1 cellular context compared by ENCODE assay signal in genomic region chr20:62970307-62971210, GRCh38.
A peak's percentile ranks its signal among the peaks of the same experiment; 100 is the strongest.
TF ChIP-seq lines count a peak whose summit lies in the region.

No MANE protein-coding gene starts in this region.

TF ChIP-seq in HepG2, 621 proteins besides CTCF, POLR2A, EP300 and RAD21 (continued from another document and continues in another):
- no peak; the same call in 1 of the 2 replicates for TF ChIP-seq ZNF646 (CRISPR knock-in tag; IDR thresholded peaks at IDR 0.05)
- TF ChIP-seq, protein P1, sequence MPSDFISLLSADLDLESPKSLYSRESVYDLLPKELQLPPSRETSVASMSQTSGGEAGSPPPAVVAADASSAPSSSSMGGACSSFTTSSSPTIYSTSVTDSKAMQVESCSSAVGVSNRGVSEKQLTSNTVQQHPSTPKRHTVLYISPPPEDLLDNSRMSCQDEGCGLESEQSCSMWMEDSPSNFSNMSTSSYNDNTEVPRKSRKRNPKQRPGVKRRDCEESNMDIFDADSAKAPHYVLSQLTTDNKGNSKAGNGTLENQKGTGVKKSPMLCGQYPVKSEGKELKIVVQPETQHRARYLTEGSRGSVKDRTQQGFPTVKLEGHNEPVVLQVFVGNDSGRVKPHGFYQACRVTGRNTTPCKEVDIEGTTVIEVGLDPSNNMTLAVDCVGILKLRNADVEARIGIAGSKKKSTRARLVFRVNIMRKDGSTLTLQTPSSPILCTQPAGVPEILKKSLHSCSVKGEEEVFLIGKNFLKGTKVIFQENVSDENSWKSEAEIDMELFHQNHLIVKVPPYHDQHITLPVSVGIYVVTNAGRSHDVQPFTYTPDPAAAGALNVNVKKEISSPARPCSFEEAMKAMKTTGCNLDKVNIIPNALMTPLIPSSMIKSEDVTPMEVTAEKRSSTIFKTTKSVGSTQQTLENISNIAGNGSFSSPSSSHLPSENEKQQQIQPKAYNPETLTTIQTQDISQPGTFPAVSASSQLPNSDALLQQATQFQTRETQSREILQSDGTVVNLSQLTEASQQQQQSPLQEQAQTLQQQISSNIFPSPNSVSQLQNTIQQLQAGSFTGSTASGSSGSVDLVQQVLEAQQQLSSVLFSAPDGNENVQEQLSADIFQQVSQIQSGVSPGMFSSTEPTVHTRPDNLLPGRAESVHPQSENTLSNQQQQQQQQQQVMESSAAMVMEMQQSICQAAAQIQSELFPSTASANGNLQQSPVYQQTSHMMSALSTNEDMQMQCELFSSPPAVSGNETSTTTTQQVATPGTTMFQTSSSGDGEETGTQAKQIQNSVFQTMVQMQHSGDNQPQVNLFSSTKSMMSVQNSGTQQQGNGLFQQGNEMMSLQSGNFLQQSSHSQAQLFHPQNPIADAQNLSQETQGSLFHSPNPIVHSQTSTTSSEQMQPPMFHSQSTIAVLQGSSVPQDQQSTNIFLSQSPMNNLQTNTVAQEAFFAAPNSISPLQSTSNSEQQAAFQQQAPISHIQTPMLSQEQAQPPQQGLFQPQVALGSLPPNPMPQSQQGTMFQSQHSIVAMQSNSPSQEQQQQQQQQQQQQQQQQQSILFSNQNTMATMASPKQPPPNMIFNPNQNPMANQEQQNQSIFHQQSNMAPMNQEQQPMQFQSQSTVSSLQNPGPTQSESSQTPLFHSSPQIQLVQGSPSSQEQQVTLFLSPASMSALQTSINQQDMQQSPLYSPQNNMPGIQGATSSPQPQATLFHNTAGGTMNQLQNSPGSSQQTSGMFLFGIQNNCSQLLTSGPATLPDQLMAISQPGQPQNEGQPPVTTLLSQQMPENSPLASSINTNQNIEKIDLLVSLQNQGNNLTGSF (CRISPR knock-in tag; IDR thresholded peaks at IDR 0.05): no peak
- 0 out of 2 replicates have a peak, but pooled peaks have one; percentile 13 for TF ChIP-seq JUN (CRISPR knock-in tag; IDR thresholded peaks at IDR 0.05)
- TF ChIP-seq, protein P2, sequence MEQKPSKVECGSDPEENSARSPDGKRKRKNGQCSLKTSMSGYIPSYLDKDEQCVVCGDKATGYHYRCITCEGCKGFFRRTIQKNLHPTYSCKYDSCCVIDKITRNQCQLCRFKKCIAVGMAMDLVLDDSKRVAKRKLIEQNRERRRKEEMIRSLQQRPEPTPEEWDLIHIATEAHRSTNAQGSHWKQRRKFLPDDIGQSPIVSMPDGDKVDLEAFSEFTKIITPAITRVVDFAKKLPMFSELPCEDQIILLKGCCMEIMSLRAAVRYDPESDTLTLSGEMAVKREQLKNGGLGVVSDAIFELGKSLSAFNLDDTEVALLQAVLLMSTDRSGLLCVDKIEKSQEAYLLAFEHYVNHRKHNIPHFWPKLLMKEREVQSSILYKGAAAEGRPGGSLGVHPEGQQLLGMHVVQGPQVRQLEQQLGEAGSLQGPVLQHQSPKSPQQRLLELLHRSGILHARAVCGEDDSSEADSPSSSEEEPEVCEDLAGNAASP (CRISPR knock-in tag; IDR thresholded peaks at IDR 0.05; ENCODE audit: borderline replicate concordance): no peak
- TF ChIP-seq, protein P3, sequence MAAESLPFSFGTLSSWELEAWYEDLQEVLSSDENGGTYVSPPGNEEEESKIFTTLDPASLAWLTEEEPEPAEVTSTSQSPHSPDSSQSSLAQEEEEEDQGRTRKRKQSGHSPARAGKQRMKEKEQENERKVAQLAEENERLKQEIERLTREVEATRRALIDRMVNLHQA (CRISPR knock-in tag; IDR thresholded peaks at IDR 0.05): no peak
- no peak for TF ChIP-seq ZNF780A (CRISPR knock-in tag; IDR thresholded peaks at IDR 0.05)
- TF ChIP-seq ZNF335 (CRISPR knock-in tag; IDR thresholded peaks at IDR 0.05): no peak
- TF ChIP-seq NR2C2 (CRISPR knock-in tag; IDR thresholded peaks at IDR 0.05; ENCODE audit: borderline replicate concordance): peak; percentile 13; the same call in 1 of the 2 replicates
- no peak for TF ChIP-seq ZNF691 (CRISPR knock-in tag; IDR thresholded peaks at IDR 0.05; ENCODE audit: borderline replicate concordance, low read depth)
- peak; percentile 61; the same call in 1 of the 2 replicates for TF ChIP-seq ZBTB42 (CRISPR knock-in tag; IDR thresholded peaks at IDR 0.05)
- TF ChIP-seq PBX3 (CRISPR knock-in tag; IDR thresholded peaks at IDR 0.05; ENCODE audit: borderline replicate concordance): no peak
- no peak for TF ChIP-seq MTF1 (CRISPR knock-in tag; IDR thresholded peaks at IDR 0.05)
- TF ChIP-seq ZHX2 (IDR thresholded peaks at IDR 0.05; ENCODE audit: low read depth): 0 out of 2 replicates have a peak, but pooled peaks have one; percentile 15
- TF ChIP-seq ZHX2 (CRISPR knock-in tag; IDR thresholded peaks at IDR 0.05; ENCODE audit: borderline replicate concordance): no peak
- TF ChIP-seq SRSF4 (IDR thresholded peaks at IDR 0.05; ENCODE audit: low read depth, low read length, poor library complexity, severe bottlenecking): no peak
- no peak for TF ChIP-seq MIER3 (CRISPR knock-in tag; IDR thresholded peaks at IDR 0.05; ENCODE audit: borderline replicate concordance)
- TF ChIP-seq ZNF577 (CRISPR knock-in tag; IDR thresholded peaks at IDR 0.05; ENCODE audit: borderline replicate concordance, low read depth): no peak
- TF ChIP-seq AHR (CRISPR knock-in tag; IDR thresholded peaks at IDR 0.05): no peak
- TF ChIP-seq ZBTB4 (CRISPR knock-in tag; IDR thresholded peaks at IDR 0.05; ENCODE audit: borderline replicate concordance): no peak
- no peak for TF ChIP-seq RCOR2 (CRISPR knock-in tag; IDR thresholded peaks at IDR 0.05)
- TF ChIP-seq ZNF414 (CRISPR knock-in tag; IDR thresholded peaks at IDR 0.05): no peak
- TF ChIP-seq ZNF232 (CRISPR knock-in tag; IDR thresholded peaks at IDR 0.05; ENCODE audit: borderline replicate concordance): no peak
- TF ChIP-seq RELA (CRISPR knock-in tag; IDR thresholded peaks at IDR 0.05): no peak
- TF ChIP-seq SALL1 (CRISPR knock-in tag; IDR thresholded peaks at IDR 0.05): peak; percentile 33; the same call in 1 of the 2 replicates
- no peak for TF ChIP-seq FOXK2 (IDR thresholded peaks at IDR 0.05)
